ENCODE assay signal across 22 cellular contexts in genomic region chr10:2917926-2918325, GRCh38.
"Had no signal": no experiment of that assay in that cellular context is flagged by ENCODE, and none has a peak within 500 bp of the region (broad histone marks: within the 10 kb centered on the region; RNA-seq: fewer than 3 reads in every experiment).

No MANE protein-coding gene starts in this region.

- H3K9me3 Mint-ChIP-seq: activated naive CD8-positive, alpha-beta T cell treated with anti-CD3 and anti-CD28 coated beads for 36 hours; central memory CD8-positive, alpha-beta T cell; neural crest cell had no signal

- H3K36me3 ChIP-seq: breast epithelium, esophagus squamous epithelium, gastrocnemius medialis, prostate gland, right atrium auricular region, tibial artery had no signal

- H3K4me1 Mint-ChIP-seq: activated naive CD8-positive, alpha-beta T cell treated with anti-CD3 and anti-CD28 coated beads for 36 hours; central memory CD8-positive, alpha-beta T cell; neural crest cell had no signal

- H3K4me3 Mint-ChIP-seq: activated naive CD8-positive, alpha-beta T cell treated with anti-CD3 and anti-CD28 coated beads for 36 hours; central memory CD8-positive, alpha-beta T cell; neural crest cell; T-helper 17 cell had no signal

- H3K36me3 Mint-ChIP-seq: activated naive CD8-positive, alpha-beta T cell treated with anti-CD3 and anti-CD28 coated beads for 36 hours had no signal

- H3K9me3 ChIP-seq: breast epithelium, esophagus squamous epithelium, gastrocnemius medialis, mucosa of descending colon, prostate gland, right atrium auricular region, tibial artery had no signal

- DNase-seq: activated CD4-positive, alpha-beta T cell treated with anti-CD3 and anti-CD28 coated beads for 4 hours; activated CD4-positive, alpha-beta T cell treated with anti-CD3 and anti-CD28 coated beads, Interleukin-2, amount 50 U/mL, for 48 hours; activated CD4-positive, CD25-positive, alpha-beta regulatory T cell; activated naive CD4-positive, alpha-beta T cell treated with Interleukin-2 at 50 U/mL for 16 hours; activated naive CD8-positive, alpha-beta T cell treated with anti-CD3 and anti-CD28 coated beads for 36 hours; activated T-cell treated with anti-CD3 and anti-CD28 coated beads, Interleukin-2, amount 50 U/mL, for 48 hours; esophagus squamous epithelium; gastrocnemius medialis; head of caudate nucleus; hypothalamus; left cardiac atrium; mucosa of descending colon; stimulated activated CD4-positive, alpha-beta T cell treated with anti-CD3 and anti-CD28 coated beads, Interleukin-12 subunit alpha, Interleukin-12 subunit beta, amount 100 ng/mL, for 4 hours; stimulated activated CD4-positive, alpha-beta T cell treated with anti-CD3 and anti-CD28 coated beads, Interleukin-4, amount 100 ng/mL, for 4 hours; stimulated activated naive CD8-positive, alpha-beta T cell treated with anti-CD3 and anti-CD28 coated beads, Interleukin-15, Interleukin-2, amounts not matched to agents 100 U/mL and 50 U/mL, for 24 hours; T-helper 17 cell; tibial artery had no signal

- ATAC-seq: gastrocnemius medialis; left cardiac atrium; mucosa of descending colon; stimulated activated naive CD8-positive, alpha-beta T cell treated with anti-CD3 and anti-CD28 coated beads, Interleukin-15, Interleukin-2, amounts not matched to agents 100 U/mL and 50 U/mL, for 24 hours; T-helper 17 cell had no signal

- H3K27ac ChIP-seq: breast epithelium, esophagus squamous epithelium, gastrocnemius medialis, prostate gland, right atrium auricular region, tibial artery had no signal

- H3K27me3 ChIP-seq: gastrocnemius medialis, right atrium auricular region had no signal

- H3K4me1 ChIP-seq: breast epithelium, esophagus squamous epithelium, gastrocnemius medialis, prostate gland, right atrium auricular region, tibial artery had no signal

- H3K27ac Mint-ChIP-seq: activated naive CD8-positive, alpha-beta T cell treated with anti-CD3 and anti-CD28 coated beads for 36 hours; T-helper 17 cell had no signal

- H3K4me3 ChIP-seq: breast epithelium, esophagus squamous epithelium, gastrocnemius medialis, mucosa of descending colon, prostate gland, right atrium auricular region, tibial artery had no signal
